8 cellular contexts compared by ENCODE assay signal in genomic region chr6:27553123-27553904, GRCh38.
A peak's percentile ranks its signal among the peaks of the same experiment; 100 is the strongest.
DNase-seq lines count a peak whose midpoint lies in the region; ATAC-seq and TF ChIP-seq lines count a peak whose summit lies in the region.

No MANE protein-coding gene starts in this region.

- TF ChIP-seq CTCF in IMR-90 (conservative IDR thresholded peaks at IDR 0.05; ENCODE audit: low read depth, low read length) (no peak), ovary (IDR thresholded peaks at IDR 0.05) (no peak), prostate gland (IDR thresholded peaks at IDR 0.05) (no peak)

- no peaks in the 10 kb centered on the region for H4K20me1 ChIP-seq in IMR-90 (ENCODE audit: insufficient read depth, low read length)

- no peak for TF ChIP-seq RAD21 in IMR-90 (IDR thresholded peaks at IDR 0.05; ENCODE audit: low read length)

- 7% methylated on average over 3 of the region's 23 CpGs; no CpG with 5 or more reads in 1 of the 2 experiments for WGBS in IMR-90 (ENCODE audit: extremely low coverage in 2 of 2, insufficient read length in 1 of 2), 2 experiments
- WGBS in ovary, 3 donors = 6 to 12% (median 7%) methylated on average over 23 of the region's 23 CpGs
- WGBS in prostate gland = 3% methylated on average over 23 of the region's 23 CpGs

- H4K5ac ChIP-seq in IMR-90 (ENCODE audit: low read depth, low read length) = no peak overlapping the region

- H3K9ac ChIP-seq in IMR-90 (ENCODE audit: low read depth, low read length) = no peak overlapping the region

- no peak overlapping the region for H2BK5ac ChIP-seq in IMR-90 (ENCODE audit: low read depth, low read length, poor library complexity, severe bottlenecking)

- H3K4me3 ChIP-seq in IMR-90 (ENCODE audit: insufficient read depth, low read depth, low read length) (no peak overlapping the region), ovary (no peak overlapping the region), prostate gland (no peak overlapping the region)

- in situ Hi-C loops in IMR-90 (cut with MboI; ENCODE audit: low sequenced_read_pairs) = no loop called here

- intact Hi-C loops in IMR-90 (cut with micrococcal nuclease) = no loop called here
- intact Hi-C loops in ovary (cut with DNase I) = no loop called here
- intact Hi-C loops in prostate gland (cut with DNase I) = no loop called here

- peak; percentile 86 for ATAC-seq in IMR-90 (ENCODE audit: low read depth)
- peak; percentile 51 for ATAC-seq in activated CD8-positive, alpha-beta T cell treated with anti-CD3 and anti-CD28 coated beads, Interleukin-2, amount 10 ng/mL, durations not matched to agents 7 days and 5 days

- H3K23ac ChIP-seq in IMR-90 (ENCODE audit: low read depth, low read length) = no peak overlapping the region

- peaks cover 6% of the 10 kb centered on the region for H3K36me3 Mint-ChIP-seq in activated CD8-positive, alpha-beta T cell treated with anti-CD3 and anti-CD28 coated beads, Interleukin-2, amount 10 ng/mL, durations not matched to agents 7 days and 5 days (ENCODE audit: low read depth)

- no peak overlapping the region for H4K91ac ChIP-seq in IMR-90 (ENCODE audit: insufficient read depth, low read depth, low read length)

- POLR2A ChIA-PET in IMR-90 (lab: Charles Lee; ENCODE audit: unreplicated experiment) = no interaction called here
- POLR2A ChIA-PET in activated CD8-positive, alpha-beta T cell treated with anti-CD3 and anti-CD28 coated beads, Interleukin-2, amount 10 ng/mL, durations not matched to agents 7 days and 5 days (lab: Charles Lee) = interaction anchor here (0.6 kb wide), 1 partner anchor 421 kb away, joined by 3 read pairs; a partner anchor contains a TSS

- H3K9me3 ChIP-seq in IMR-90 (ENCODE audit: control insufficient read depth, insufficient read depth, low read length) (no peaks in the 10 kb centered on the region), ovary (no peaks in the 10 kb centered on the region), prostate gland (no peaks in the 10 kb centered on the region)

- no peak overlapping the region for H2BK120ac ChIP-seq in IMR-90 (ENCODE audit: low read depth, low read length)

- no peaks in the 10 kb centered on the region for H3K9me1 ChIP-seq in IMR-90 (ENCODE audit: insufficient read depth, low read length)

- H2AK5ac ChIP-seq in IMR-90 (ENCODE audit: low read depth, low read length) = no peak overlapping the region

- DNase-seq in activated T-cell treated with anti-CD3 and anti-CD28 coated beads for 48 hours (ENCODE audit: low read depth) = peak; percentile 52
- DNase-seq in activated T-cell treated with anti-CD3 and anti-CD28 coated beads, Interleukin-2, amount 50 U/mL, for 1 hour = no peak
- DNase-seq in IMR-90 = peak; percentile 57
- peak; percentile 44 for DNase-seq in activated CD8-positive, alpha-beta T cell treated with anti-CD3 and anti-CD28 coated beads, Interleukin-2, amount 10 ng/mL, durations not matched to agents 7 days and 5 days
- DNase-seq in inferior parietal cortex (ENCODE audit: extremely low spot score) = peak; percentile 31
- DNase-seq in ovary = no peak
- no peak for DNase-seq in mucosa of gallbladder (ENCODE audit: low spot score)
- DNase-seq in prostate gland (ENCODE audit: low spot score) = no peak

- TF ChIP-seq POLR2A in IMR-90 (IDR thresholded peaks at IDR 0.05; ENCODE audit: low read depth, low read length) (no peak), ovary (IDR thresholded peaks at IDR 0.05) (no peak), prostate gland (IDR thresholded peaks at IDR 0.05) (no peak)

- peaks cover 18% of the 10 kb centered on the region for H3K4me1 Mint-ChIP-seq in activated CD8-positive, alpha-beta T cell treated with anti-CD3 and anti-CD28 coated beads, Interleukin-2, amount 10 ng/mL, durations not matched to agents 7 days and 5 days (ENCODE audit: low read depth)

- H3K4me2 ChIP-seq in IMR-90 (ENCODE audit: low read depth, low read length) = peak overlapping the region; percentile 12

- dilution Hi-C loops in IMR-90 (cut with HindIII; ENCODE audit: low sequenced_read_pairs, unreplicated experiment) = no loop called here

- H3K36me3 ChIP-seq in IMR-90 (ENCODE audit: control insufficient read depth, insufficient read depth, low read length) = no peaks in the 10 kb centered on the region
- no peaks in the 10 kb centered on the region for H3K36me3 ChIP-seq in ovary
- H3K36me3 ChIP-seq in prostate gland = no peaks in the 10 kb centered on the region

- no peak overlapping the region for H3K18ac ChIP-seq in IMR-90 (ENCODE audit: low read depth, low read length)

- no peak overlapping the region for H3K56ac ChIP-seq in IMR-90 (ENCODE audit: extremely low read depth, insufficient read depth, low read length)

- peak overlapping the region; percentile 52 for H3K4me3 Mint-ChIP-seq in activated CD8-positive, alpha-beta T cell treated with anti-CD3 and anti-CD28 coated beads, Interleukin-2, amount 10 ng/mL, durations not matched to agents 7 days and 5 days

- H2BK20ac ChIP-seq in IMR-90 (ENCODE audit: low read depth, low read length) = no peak overlapping the region

- H2AK9ac ChIP-seq in IMR-90 (replicated peaks; ENCODE audit: low read depth, low read length, poor library complexity) = no peak overlapping the region

- BruUV-seq in IMR-90 (replicated peaks; lab: Mats Ljungman, UMichigan) = no TSS peak

- H3K27ac ChIP-seq in IMR-90 (ENCODE audit: insufficient read depth, low read length) (no peak overlapping the region), ovary (no peak overlapping the region), prostate gland (no peak overlapping the region)

- H3K79me1 ChIP-seq in IMR-90 (ENCODE audit: low read depth in 1 of 2, low read length in 2 of 2) = no peaks in the 10 kb centered on the region

- H2AFZ ChIP-seq in IMR-90 (replicated peaks; ENCODE audit: low read length, poor library complexity) = no peak overlapping the region

- no peak overlapping the region for H3K4ac ChIP-seq in IMR-90 (ENCODE audit: low read depth, low read length)

- no peak overlapping the region for H2BK15ac ChIP-seq in IMR-90 (ENCODE audit: low read depth, low read length)

- TF ChIP-seq EP300 in ovary (IDR thresholded peaks at IDR 0.05) = no peak

- no peaks in the 10 kb centered on the region for H3K4me1 ChIP-seq in IMR-90 (ENCODE audit: control insufficient read depth, insufficient read depth, low read length)
- no peaks in the 10 kb centered on the region for H3K4me1 ChIP-seq in ovary (ENCODE audit: insufficient read depth)
- no peaks in the 10 kb centered on the region for H3K4me1 ChIP-seq in prostate gland (replicated peaks)

- peaks cover 45% of the 10 kb centered on the region for H3K27me3 Mint-ChIP-seq in activated CD8-positive, alpha-beta T cell treated with anti-CD3 and anti-CD28 coated beads, Interleukin-2, amount 10 ng/mL, durations not matched to agents 7 days and 5 days (ENCODE audit: low read depth)

- CTCF ChIA-PET in IMR-90 (lab: Yijun Ruan, JAX) = no interaction called here
- CTCF ChIA-PET in activated CD8-positive, alpha-beta T cell treated with anti-CD3 and anti-CD28 coated beads, Interleukin-2, amount 10 ng/mL, durations not matched to agents 7 days and 5 days (lab: Charles Lee) = interaction anchor here (0.6 to 1.4 kb wide), 5 partner anchors 35 to 242 kb away, joined by 3 to 7 read pairs (median 3); no protein-coding TSS in a partner anchor

- peak overlapping the region; percentile 37 for H3K27ac Mint-ChIP-seq in activated CD8-positive, alpha-beta T cell treated with anti-CD3 and anti-CD28 coated beads, Interleukin-2, amount 10 ng/mL, durations not matched to agents 7 days and 5 days

- no peak overlapping the region for H3K14ac ChIP-seq in IMR-90 (replicated peaks; ENCODE audit: low read depth, low read length)

- H3K27me3 ChIP-seq in IMR-90 (ENCODE audit: control insufficient read depth, insufficient read depth, low read length) (peaks cover 8% of the 10 kb centered on the region), ovary (no peaks in the 10 kb centered on the region), prostate gland (replicated peaks; ENCODE audit: insufficient read depth) (peaks cover 37% of the 10 kb centered on the region)

- peaks cover 6% of the 10 kb centered on the region for H3K9me3 Mint-ChIP-seq in activated CD8-positive, alpha-beta T cell treated with anti-CD3 and anti-CD28 coated beads, Interleukin-2, amount 10 ng/mL, durations not matched to agents 7 days and 5 days (ENCODE audit: insufficient read depth)

- H4K8ac ChIP-seq in IMR-90 (ENCODE audit: low read depth in 2 of 2, low read length in 2 of 2) = no peak overlapping the region

TF ChIP-seq in IMR-90, 13 proteins besides CTCF, POLR2A, EP300 and RAD21:
- TF ChIP-seq USF2 (IDR thresholded peaks at IDR 0.05; ENCODE audit: low read depth, low read length) (no peak), MAZ (IDR thresholded peaks at IDR 0.05; ENCODE audit: borderline replicate concordance, low read depth, low read length) (no peak), MAFK (IDR thresholded peaks at IDR 0.05; ENCODE audit: low read depth, low read length) (no peak), MXI1 (IDR thresholded peaks at IDR 0.05; ENCODE audit: borderline replicate concordance, low read depth, low read length) (no peak), ELK1 (IDR thresholded peaks at IDR 0.05; ENCODE audit: borderline replicate concordance, low read depth, low read length) (no peak)

Comparison
In these comparisons a context has a peak if more than half of its experiments do, and no peak if none do; other contexts are left out.
1. DNase-seq: peak in activated T-cell treated with anti-CD3 and anti-CD28 coated beads for 48 hours (single experiment), IMR-90 (single experiment), activated CD8-positive, alpha-beta T cell treated with anti-CD3 and anti-CD28 coated beads, Interleukin-2, amount 10 ng/mL, durations not matched to agents 7 days and 5 days (single experiment) and inferior parietal cortex (single experiment); none in activated T-cell treated with anti-CD3 and anti-CD28 coated beads, Interleukin-2, amount 50 U/mL, for 1 hour (single experiment), ovary (0 of 5), mucosa of gallbladder (single experiment) and prostate gland (single experiment).